In the genomic region with DNA sequence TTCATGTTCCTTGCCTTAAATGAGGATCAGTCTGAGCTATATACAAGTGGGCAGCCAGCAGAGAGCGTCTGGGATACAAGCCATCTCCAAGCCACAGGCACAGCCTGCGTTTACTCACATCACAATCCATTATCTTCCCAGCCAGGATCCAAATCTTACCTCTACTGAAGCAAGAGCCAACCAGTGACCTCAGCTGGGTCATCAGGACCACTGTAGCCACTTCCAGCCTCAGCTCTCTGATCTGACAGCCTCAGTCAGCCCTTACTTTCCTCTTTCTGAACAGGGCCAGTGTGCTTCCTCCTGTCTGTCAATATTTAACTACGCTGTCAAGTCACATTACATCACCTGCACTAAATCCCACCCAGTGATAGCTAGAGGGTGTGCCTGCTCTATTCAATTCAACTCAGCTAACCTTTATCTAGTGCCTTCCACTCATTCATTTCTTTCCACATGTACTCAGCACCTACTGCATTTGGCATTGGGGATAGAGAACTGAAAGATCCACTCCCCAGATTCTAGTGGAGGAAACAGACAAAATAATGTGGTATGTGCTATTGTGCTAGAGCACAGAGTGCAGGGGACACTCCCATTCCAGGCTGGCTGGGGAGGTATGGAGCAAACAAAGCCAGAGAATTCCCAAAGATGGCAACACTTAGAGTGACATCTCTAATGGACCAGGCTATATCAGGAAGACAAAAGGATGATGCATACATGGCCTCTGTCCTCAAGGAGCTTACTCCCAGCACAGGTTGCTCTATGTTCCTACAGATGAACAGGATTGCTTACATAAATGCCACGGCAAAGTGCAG, we compare ENCODE assay signal across 8 cellular contexts.
DNase-seq lines count a peak whose midpoint lies in the region; ATAC-seq, FAIRE-seq and TF ChIP-seq lines count a peak whose summit lies in the region.

No MANE protein-coding gene starts in this region.

- FAIRE-seq in H54 (lab: Jason Lieb, UNC) = no peak

- H3K27ac ChIP-seq in PC-3 (ENCODE audit: low read length) = no peak overlapping the region
- peak overlapping the region in 2 of 3 donors; percentile 43 to 64 for H3K27ac ChIP-seq in right lobe of liver

- no peak overlapping the region for H2AFZ ChIP-seq in PC-3 (ENCODE audit: low read length)

- no peaks in the 10 kb centered on the region for H3K27me3 ChIP-seq in PC-3 (ENCODE audit: low read length)
- no peaks in the 10 kb centered on the region for H3K27me3 ChIP-seq in right lobe of liver

- TF ChIP-seq POLR2A in right lobe of liver (IDR thresholded peaks at IDR 0.05) = no peak
- no peak for TF ChIP-seq POLR2A in H54 (IDR thresholded peaks at IDR 0.05; ENCODE audit: low read depth, low read length)

- DNase-seq in PC-3 (no peak), right lobe of liver (peak; percentile 33 to 57 (median 49)), H54 (ENCODE audit: insufficient read length, low spot score) (no peak), NCI-H2171 treated with DMSO at 0.1 percent for 48 hours (lab: John Stamatoyannopoulos, UW) (no peak), NCI-H446 treated with DMSO at 0.1 percent for 48 hours (lab: John Stamatoyannopoulos, UW) (no peak), NCI-H2171 (lab: John Stamatoyannopoulos, UW) (no peak)

- no peaks in the 10 kb centered on the region for H3F3A ChIP-seq in PC-3 (ENCODE audit: low read length, unreplicated experiment)

- ATAC-seq in GM18873 (IDR thresholded peaks at IDR 0.05; ENCODE audit: low FRiP score, unreplicated experiment) (peak; percentile 95), HG02981 (IDR thresholded peaks at IDR 0.05; ENCODE audit: unreplicated experiment) (peak; percentile 97), PC-3 (peak; percentile 48; the same call in 1 of the 2 replicates), right lobe of liver (peak; percentile 97)

- H3K4me1 ChIP-seq in PC-3 (ENCODE audit: insufficient read depth, low read length) (no peaks in the 10 kb centered on the region), right lobe of liver (peaks cover 0 to 22% (median 0%) of the 10 kb centered on the region in 4 donors)

- TF ChIP-seq CTCF in PC-3 (conservative IDR thresholded peaks at IDR 0.05; ENCODE audit: low read depth, low read length) (no peak), right lobe of liver (IDR thresholded peaks at IDR 0.05) (peak in 3 of 4 donors; percentile 2 to 25 (median 20))

- no peaks in the 10 kb centered on the region for H3K79me2 ChIP-seq in PC-3 (ENCODE audit: low read length)

- POLR2A ChIA-PET in PC-3 (lab: Charles Lee; ENCODE audit: unreplicated experiment) = no interaction called here

- CTCF ChIA-PET in PC-3 (lab: Charles Lee) = no interaction called here

- no peak overlapping the region for H3K4me2 ChIP-seq in PC-3 (ENCODE audit: low read length)

- intact Hi-C loops in PC-3 (cut with micrococcal nuclease) = no loop called here
- intact Hi-C loops in right lobe of liver (cut with DNase I) = no loop called here

- H3K36me3 ChIP-seq in PC-3 (ENCODE audit: low read depth, low read length) = no peaks in the 10 kb centered on the region
- H3K36me3 ChIP-seq in right lobe of liver = no peaks in the 10 kb centered on the region

- no peak overlapping the region for H3K4me3 ChIP-seq in PC-3 (ENCODE audit: low read length)
- H3K4me3 ChIP-seq in right lobe of liver = peak overlapping the region in 1 of 3 donors; percentile 22

- WGBS in right lobe of liver (ENCODE audit: insufficient coverage, low coverage, low lambda C conversion rate, missing lambda C conversion rate) = 35% methylated on average over 4 of the region's 4 CpGs

- H3K9me3 ChIP-seq in PC-3 (ENCODE audit: low read length) (no peaks in the 10 kb centered on the region), right lobe of liver (no peaks in the 10 kb centered on the region)

- H3K9ac ChIP-seq in PC-3 (ENCODE audit: low read length) = no peak overlapping the region

- H3K9me2 ChIP-seq in PC-3 (replicated peaks; ENCODE audit: low read length) = no peaks in the 10 kb centered on the region

- BruUV-seq in PC-3 (replicated peaks; lab: Mats Ljungman, UMichigan) = no TSS peak

- no peaks in the 10 kb centered on the region for H4K20me1 ChIP-seq in PC-3 (ENCODE audit: low read length)

Comparison
In these comparisons a context has a peak if more than half of its experiments do, and no peak if none do; other contexts are left out.
1. DNase-seq: peak in right lobe of liver (3 of 3); none in PC-3 (single experiment), H54 (single experiment), NCI-H2171 treated with DMSO at 0.1 percent for 48 hours (single experiment), NCI-H446 treated with DMSO at 0.1 percent for 48 hours (single experiment) and NCI-H2171 (single experiment).
2. Peak in every context shown above with its lines, with median percentiles within 50 percentile points of each other: ATAC-seq.